In the genomic region with DNA sequence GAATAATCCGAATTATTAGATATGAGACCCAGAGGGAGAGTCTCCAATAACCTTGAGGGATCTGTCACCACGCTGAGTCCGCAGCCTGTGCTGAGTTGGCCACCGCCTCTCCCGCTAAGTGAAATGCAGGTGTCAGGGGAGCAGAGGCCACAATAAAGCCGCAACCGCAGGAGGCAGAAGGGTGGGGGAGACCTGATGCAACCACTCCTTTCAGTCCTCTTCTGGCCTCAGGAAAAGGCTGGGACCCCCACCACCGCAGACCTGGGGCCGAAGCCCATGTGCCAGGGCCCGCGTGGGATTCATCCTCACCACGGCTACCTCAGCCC, we compare ENCODE assay signal across 8 cellular contexts. TPM values are rescaled to one million over a fixed set of nuclear protein-coding genes. Genes with fewer than 3 reads are reported as not detected.
DNase-seq lines count a peak whose midpoint lies in the region; ATAC-seq and TF ChIP-seq lines count a peak whose summit lies in the region.

No MANE protein-coding gene starts in this region.

- TF ChIP-seq CTCF in mucosa of descending colon (IDR thresholded peaks at IDR 0.05), result no peak

- no peaks in the 10 kb centered on the region for H3K27me3 ChIP-seq in ectodermal cell (ENCODE audit: control insufficient read depth, insufficient read depth, low read length, poor library complexity, severe bottlenecking)

- DNase-seq in NCI-H510A treated with DMSO at 0.1 percent for 48 hours (lab: John Stamatoyannopoulos, UW) (peak; percentile 43), NCI-H510A (lab: John Stamatoyannopoulos, UW) (no peak), NCI-H82 (lab: John Stamatoyannopoulos, UW) (peak; percentile 68), mucosa of descending colon (peak in 1 of 3 donors; percentile 4), NCI-H1694 treated with DMSO at 0.1 percent for 48 hours (lab: John Stamatoyannopoulos, UW) (no peak), EL (no peak)

- intact Hi-C loops in mucosa of descending colon (cut with DNase I, micrococcal nuclease), result no loop called here

- H3K4me1 ChIP-seq in ectodermal cell (ENCODE audit: control insufficient read depth, insufficient read depth, low read length) (peaks cover 16% of the 10 kb centered on the region), mucosa of descending colon (ENCODE audit: low read depth) (peaks cover 5% of the 10 kb centered on the region)

- WGBS in ectodermal cell, 2 experiments, result 0 to 1% methylated on average over 12 of the region's 12 CpGs

- peaks cover 7% of the 10 kb centered on the region for H3K36me3 ChIP-seq in ectodermal cell (ENCODE audit: control insufficient read depth, insufficient read depth, low read length)
- no peaks in the 10 kb centered on the region for H3K36me3 ChIP-seq in mucosa of descending colon (ENCODE audit: low read depth)

- peak overlapping the region; percentile 90 for H3K27ac ChIP-seq in ectodermal cell (ENCODE audit: insufficient read depth, low read depth, low read length, poor library complexity, severe bottlenecking)

- H3K4me3 ChIP-seq in ectodermal cell (ENCODE audit: insufficient read depth, low read depth, low read length) (peak overlapping the region; percentile 78), mucosa of descending colon (no peak overlapping the region)

- ATAC-seq in mucosa of descending colon, result peak; percentile 32
- no peak for ATAC-seq in GM21825 (IDR thresholded peaks at IDR 0.05; ENCODE audit: unreplicated experiment)

- no peaks in the 10 kb centered on the region for H3K9me3 ChIP-seq in ectodermal cell (ENCODE audit: control insufficient read depth, low read length)
- no peaks in the 10 kb centered on the region for H3K9me3 ChIP-seq in mucosa of descending colon

RNA-seq across cellular contexts. Expression of gene MAP1B, which starts 0.6 kb away (rescaled TPM):
- 104 TPM for polyA plus RNA-seq in ectodermal cell (2013, experiment 1 of 4)
- 114 TPM for polyA plus RNA-seq in ectodermal cell (2013, experiment 2 of 4)
- 88.0 TPM for polyA plus RNA-seq in ectodermal cell (2013, experiment 3 of 4)
- polyA plus RNA-seq in ectodermal cell (2013, experiment 4 of 4), result 110 TPM
- total RNA-seq in mucosa of descending colon, result 10 to 100 TPM in 2 of 3 donors, 1 to 10 TPM in 1; 6.5 to 72.3 (median 20.9) TPM

Comparison
In these comparisons a context has a peak if more than half of its experiments do, and no peak if none do; other contexts are left out.
1. DNase-seq: peak in NCI-H510A treated with DMSO at 0.1 percent for 48 hours (single experiment) and NCI-H82 (single experiment); none in NCI-H510A (single experiment), NCI-H1694 treated with DMSO at 0.1 percent for 48 hours (single experiment) and EL (single experiment).